Comparison of ENCODE assay signal across 15 cellular contexts in genomic region chr9:99753436-99753835, GRCh38.
"Had no signal": no experiment of that assay in that cellular context is flagged by ENCODE, and none has a peak within 500 bp of the region (broad histone marks: within the 10 kb centered on the region; RNA-seq: fewer than 3 reads in every experiment).

No MANE protein-coding gene starts in this region.

- H3K27ac ChIP-seq: esophagus muscularis mucosa, left lung, pancreas, thoracic aorta, upper lobe of right lung, WERI-Rb-1 had no signal

- DNase-seq: activated CD4-positive, alpha-beta T cell treated with anti-CD3 and anti-CD28 coated beads for 4 hours; activated CD8-positive, alpha-beta memory T cell treated with anti-CD3 and anti-CD28 coated beads, Interleukin-2, amount 50 U/mL, for 4 hours; activated CD8-positive, alpha-beta T cell treated with anti-CD3 and anti-CD28 coated beads, Interleukin-2, amount 10 ng/mL, durations not matched to agents 7 days and 5 days; activated gamma-delta T cell treated with Interleukin-2 at 50 U/mL for 16 hours; activated naive CD8-positive, alpha-beta T cell treated with anti-CD3 and anti-CD28 coated beads, Interleukin-2, amount 10 ng/mL, durations not matched to agents 7 days and 5 days; left lung; mucosa of descending colon; naive thymus-derived CD4-positive, alpha-beta T cell; pancreas; stimulated activated CD4-positive, alpha-beta T cell treated with anti-CD3 and anti-CD28 coated beads, Interleukin-12 subunit alpha, Interleukin-12 subunit beta, amount 100 ng/mL, for 4 hours; upper lobe of right lung; WERI-Rb-1 had no signal

- H3K36me3 ChIP-seq: esophagus muscularis mucosa, left lung, pancreas, thoracic aorta, upper lobe of right lung, WERI-Rb-1 had no signal

- H3K4me3 ChIP-seq: esophagus muscularis mucosa, left lung, mucosa of descending colon, pancreas, thoracic aorta, upper lobe of right lung had no signal

- H3K27me3 ChIP-seq: esophagus muscularis mucosa, left lung, pancreas, upper lobe of right lung had no signal

- H3K9me3 ChIP-seq: esophagus muscularis mucosa, left lung, mucosa of descending colon, pancreas, thoracic aorta, upper lobe of right lung had no signal

- ATAC-seq: activated CD8-positive, alpha-beta T cell treated with anti-CD3 and anti-CD28 coated beads, Interleukin-2, amount 10 ng/mL, durations not matched to agents 7 days and 5 days; left lung; mucosa of descending colon; naive thymus-derived CD4-positive, alpha-beta T cell; pancreas; stimulated activated effector memory CD8-positive, alpha-beta T cell treated with anti-CD3 and anti-CD28 coated beads, Interleukin-12 subunit alpha, Interleukin-12 subunit beta, amount 100 ng/mL, for 72 hours; upper lobe of right lung had no signal

- H3K4me1 ChIP-seq: esophagus muscularis mucosa, left lung, pancreas, upper lobe of right lung had no signal
